9 cellular contexts compared by ENCODE assay signal in the genomic region with DNA sequence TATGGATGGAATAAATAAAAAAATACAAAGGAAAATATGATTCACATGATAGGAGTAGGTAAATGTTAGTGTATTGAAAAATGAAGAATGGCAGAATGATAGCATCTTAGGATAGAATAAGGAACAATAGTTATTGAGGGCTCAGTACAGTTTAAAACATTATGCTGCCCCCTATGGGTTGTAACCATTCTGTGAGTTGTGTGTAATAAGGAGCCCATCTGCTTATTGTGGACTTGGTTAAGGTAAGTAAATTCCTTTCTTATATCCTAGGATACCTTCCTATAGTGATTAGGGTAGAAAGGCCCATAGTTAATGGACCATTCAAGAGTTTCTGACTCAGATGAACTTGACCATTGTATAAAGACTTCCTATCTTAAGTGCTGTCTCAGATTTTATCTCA.
DNase-seq lines count a peak whose midpoint lies in the region; ATAC-seq and TF ChIP-seq lines count a peak whose summit lies in the region.
"Had no signal": no experiment of that assay in that cellular context is flagged by ENCODE, and none has a peak within 500 bp of the region (broad histone marks: within the 10 kb centered on the region; RNA-seq: fewer than 3 reads in every experiment).

No MANE protein-coding gene starts in this region.

- H3K9ac ChIP-seq in mesendoderm (ENCODE audit: low read length) = no peak overlapping the region

- no peak overlapping the region for H2AK5ac ChIP-seq in mesendoderm (ENCODE audit: low read length)

- no peak overlapping the region for H3K4me2 ChIP-seq in mesendoderm (ENCODE audit: low read length)

- H3K56ac ChIP-seq in mesendoderm (ENCODE audit: low read length) = no peak overlapping the region

- no peak overlapping the region for H3K18ac ChIP-seq in mesendoderm (ENCODE audit: low read length)

- ATAC-seq in GM19328 (IDR thresholded peaks at IDR 0.05; ENCODE audit: unreplicated experiment) = no peak
- no peak for ATAC-seq in GM19324 (IDR thresholded peaks at IDR 0.05; ENCODE audit: low FRiP score, unreplicated experiment)

- no peak overlapping the region for H3K4me3 ChIP-seq in brain microvascular endothelial cell (ENCODE audit: low read depth, low read length)
- H3K4me3 ChIP-seq in mesendoderm (ENCODE audit: low read length) = no peak overlapping the region

- H3K4ac ChIP-seq in mesendoderm (ENCODE audit: low read depth, low read length) = no peak overlapping the region

- DNase-seq in Kasumi-1 (lab: John Stamatoyannopoulos, UW) = peak; percentile 30 to 58
- peak; percentile 3 for DNase-seq in brain microvascular endothelial cell
- DNase-seq in mesendoderm = peak; percentile 63
- no peak for DNase-seq in activated effector memory CD4-positive, alpha-beta T cell treated with anti-CD3 and anti-CD28 coated beads, Interleukin-2, amount 50 U/mL, for 16 hours
- no peak for DNase-seq in AG08396 (ENCODE audit: low spot score)
- DNase-seq: foreskin fibroblast had no signal

- H2BK120ac ChIP-seq in mesendoderm (ENCODE audit: low read depth, low read length) = no peak overlapping the region

- TF ChIP-seq CTCF in GM12872 (IDR thresholded peaks at IDR 0.05; ENCODE audit: insufficient read depth, low read depth, low read length) = peak; percentile 32; the same call in 1 of the 3 replicates
- TF ChIP-seq CTCF in brain microvascular endothelial cell (IDR thresholded peaks at IDR 0.05; ENCODE audit: low read depth, low read length, missing control alignments) = peak; percentile 40

- no peak overlapping the region for H2BK15ac ChIP-seq in mesendoderm (replicated peaks; ENCODE audit: low read depth)

- in situ Hi-C loops in brain microvascular endothelial cell (cut with HindIII; ENCODE audit: low pct_ligation_motif_present, low sequenced_read_pairs) = no loop called here

- no peak overlapping the region for H2BK5ac ChIP-seq in mesendoderm (ENCODE audit: low read length)

- no peaks in the 10 kb centered on the region for H3K79me2 ChIP-seq in mesendoderm (ENCODE audit: control insufficient read depth, insufficient read depth, low read length)

- no peak overlapping the region for H3K23ac ChIP-seq in mesendoderm (ENCODE audit: low read length)

- H4K5ac ChIP-seq in mesendoderm (ENCODE audit: low read length) = no peak overlapping the region

- H3K27ac ChIP-seq in brain microvascular endothelial cell (no peak overlapping the region), mesendoderm (ENCODE audit: low read depth, low read length) (no peak overlapping the region)

- H4K8ac ChIP-seq in mesendoderm (ENCODE audit: low read depth, low read length) = no peak overlapping the region

- H3K27me3 ChIP-seq in brain microvascular endothelial cell (replicated peaks) (no peaks in the 10 kb centered on the region), mesendoderm (ENCODE audit: insufficient read depth, low read length, poor library complexity) (no peaks in the 10 kb centered on the region)

- no peaks in the 10 kb centered on the region for H3K79me1 ChIP-seq in mesendoderm (ENCODE audit: low read length)

- no peaks in the 10 kb centered on the region for H3K4me1 ChIP-seq in mesendoderm (ENCODE audit: control insufficient read depth, low read depth, low read length)

- no peaks in the 10 kb centered on the region for H3K36me3 ChIP-seq in brain microvascular endothelial cell (replicated peaks)
- no peaks in the 10 kb centered on the region for H3K36me3 ChIP-seq in mesendoderm (ENCODE audit: control insufficient read depth, insufficient read depth, low read length)

Comparison
In these comparisons a context has a peak if more than half of its experiments do, and no peak if none do; other contexts are left out.
1. DNase-seq: peak in Kasumi-1 (2 of 2), brain microvascular endothelial cell (single experiment) and mesendoderm (single experiment); none in activated effector memory CD4-positive, alpha-beta T cell treated with anti-CD3 and anti-CD28 coated beads, Interleukin-2, amount 50 U/mL, for 16 hours (single experiment) and AG08396 (single experiment).